36 cellular contexts compared by ENCODE assay signal in genomic region chr19:11267316-11268085, GRCh38. TPM values are rescaled to one million over a fixed set of nuclear protein-coding genes. Genes with fewer than 3 reads are reported as not detected.
DNase-seq lines count a peak whose midpoint lies in the region; ATAC-seq, FAIRE-seq and TF ChIP-seq lines count a peak whose summit lies in the region.
"Had no signal": no experiment of that assay in that cellular context is flagged by ENCODE, and none has a peak within 500 bp of the region (broad histone marks: within the 10 kb centered on the region; RNA-seq: fewer than 3 reads in every experiment).

No MANE protein-coding gene starts in this region.

- H3K36me3 Mint-ChIP-seq in neural crest cell (ENCODE audit: low read depth): no peaks in the 10 kb centered on the region
- H3K36me3 Mint-ChIP-seq in effector memory CD8-positive, alpha-beta T cell (ENCODE audit: insufficient read depth): no peaks in the 10 kb centered on the region
- H3K36me3 Mint-ChIP-seq: activated naive CD8-positive, alpha-beta T cell treated with anti-CD3 and anti-CD28 coated beads, Interleukin-2, amount 10 ng/mL, durations not matched to agents 7 days and 5 days; natural killer cell treated with Interleukin-12 subunit alpha and Interleukin-12 subunit beta and Interleukin-15 and Interleukin-18, amount 100 ng/mL, for 72 hours had no signal

- peaks cover 16% of the 10 kb centered on the region for H3K4me1 Mint-ChIP-seq in neural crest cell
- no peaks in the 10 kb centered on the region for H3K4me1 Mint-ChIP-seq in effector memory CD8-positive, alpha-beta T cell (ENCODE audit: low read depth in 2 of 2)

- no peak overlapping the region for H2AFZ ChIP-seq in endothelial cell of umbilical vein (ENCODE audit: low read depth, low read length)
- H2AFZ ChIP-seq: GM23248, parathyroid adenoma had no signal

- H4K20me1 ChIP-seq in endothelial cell of umbilical vein (replicated peaks; ENCODE audit: control insufficient read depth, extremely low read depth, insufficient read depth, low read length): no peaks in the 10 kb centered on the region

- H3K79me2 ChIP-seq in endothelial cell of umbilical vein (ENCODE audit: control insufficient read depth, insufficient read depth, low read length): no peaks in the 10 kb centered on the region
- H3K79me2 ChIP-seq: parathyroid adenoma had no signal

- intact Hi-C loops in left cardiac atrium (cut with DNase I) (no loop called here), endothelial cell of umbilical vein (cut with micrococcal nuclease) (loop anchor here (2.0 kb wide), 3 partner anchors 25 to 125 kb away; no protein-coding TSS in a partner anchor)

- no peak for TF ChIP-seq EP300 in upper lobe of left lung (IDR thresholded peaks at IDR 0.05)

- CTCF ChIA-PET in endothelial cell of umbilical vein (lab: Charles Lee): interaction anchor here (0.8 to 3.1 kb wide), 5 partner anchors 11 to 74 kb away, joined by 4 to 19 read pairs (median 8); no protein-coding TSS in a partner anchor

- ATAC-seq in left cardiac atrium (no peak), upper lobe of left lung (ENCODE audit: low FRiP score in 2 of 2) (no peak)
- ATAC-seq in effector memory CD8-positive, alpha-beta T cell (replicated peaks): no peak
- ATAC-seq: Panc1, right cardiac atrium had no signal

- H3K27ac ChIP-seq in right atrium auricular region (peak overlapping the region; percentile 55 to 75), endothelial cell of umbilical vein (ENCODE audit: insufficient read depth, low read depth, low read length) (peak overlapping the region; percentile 99), upper lobe of left lung (peak overlapping the region in 3 of 4 donors; percentile 74 to 97 (median 83))
- H3K27ac ChIP-seq: GM23248, parathyroid adenoma had no signal

- 88 to 97% methylated on average over 9 of the region's 10 CpGs for WGBS in upper lobe of left lung, 2 donors

- H3K9me3 ChIP-seq in right atrium auricular region (no peaks in the 10 kb centered on the region), endothelial cell of umbilical vein (replicated peaks; ENCODE audit: control insufficient read depth, insufficient read depth, low read length) (no peaks in the 10 kb centered on the region), upper lobe of left lung (no peaks in the 10 kb centered on the region)
- H3K9me3 ChIP-seq: spleen had no signal

- peak overlapping the region; percentile 35 for H3K27ac Mint-ChIP-seq in neural crest cell (ENCODE audit: unreplicated experiment)
- peak overlapping the region in 1 of 2 donors; percentile 79 for H3K27ac Mint-ChIP-seq in effector memory CD8-positive, alpha-beta T cell
- H3K27ac Mint-ChIP-seq: activated CD4-positive, alpha-beta T cell treated with anti-CD3 and anti-CD28 coated beads, Interleukin-2, amount 10 ng/mL, durations not matched to agents 24 days and 14 days; activated naive CD8-positive, alpha-beta T cell treated with anti-CD3 and anti-CD28 coated beads, Interleukin-2, amount 10 ng/mL, durations not matched to agents 7 days and 5 days; CD4-positive, alpha-beta T cell; natural killer cell treated with Interleukin-12 subunit alpha and Interleukin-12 subunit beta and Interleukin-15 and Interleukin-18, amount 100 ng/mL, for 72 hours; stimulated activated naive CD8-positive, alpha-beta T cell treated with anti-CD3 and anti-CD28 coated beads, Interleukin-15, Interleukin-2, amounts not matched to agents 100 ng/mL and 50 ng/mL, for 24 hours had no signal

- H3K9me3 Mint-ChIP-seq in neural crest cell: no peaks in the 10 kb centered on the region
- H3K9me3 Mint-ChIP-seq in effector memory CD8-positive, alpha-beta T cell: no peaks in the 10 kb centered on the region
- H3K9me3 Mint-ChIP-seq: activated CD4-positive, alpha-beta T cell treated with anti-CD3 and anti-CD28 coated beads, Interleukin-2, amount 10 ng/mL, durations not matched to agents 24 days and 14 days; activated naive CD8-positive, alpha-beta T cell treated with anti-CD3 and anti-CD28 coated beads, Interleukin-2, amount 10 ng/mL, durations not matched to agents 7 days and 5 days; CD4-positive, alpha-beta T cell; natural killer cell treated with Interleukin-12 subunit alpha and Interleukin-12 subunit beta and Interleukin-15 and Interleukin-18, amount 100 ng/mL, for 72 hours; stimulated activated naive CD8-positive, alpha-beta T cell treated with anti-CD3 and anti-CD28 coated beads, Interleukin-15, Interleukin-2, amounts not matched to agents 100 ng/mL and 50 ng/mL, for 24 hours had no signal

- TF ChIP-seq CTCF in right atrium auricular region (IDR thresholded peaks at IDR 0.05) (no peak), endothelial cell of umbilical vein (IDR thresholded peaks at IDR 0.05; ENCODE audit: extremely low read depth in 1 of 2, insufficient read depth in 1 of 2, low read depth in 1 of 2, low read length in 2 of 2) (no peak), neural crest cell (conservative IDR thresholded peaks at IDR 0.05) (no peak), upper lobe of left lung (IDR thresholded peaks at IDR 0.05) (no peak), D721Med (IDR thresholded peaks at IDR 0.05; ENCODE audit: insufficient read depth, missing control alignments) (no peak)

- H3K36me3 ChIP-seq in right atrium auricular region: no peaks in the 10 kb centered on the region
- H3K36me3 ChIP-seq in endothelial cell of umbilical vein (ENCODE audit: control insufficient read depth in 2 of 2, extremely low read depth in 1 of 2, insufficient read depth in 2 of 2, low read length in 2 of 2): no peaks in the 10 kb centered on the region
- no peaks in the 10 kb centered on the region for H3K36me3 ChIP-seq in upper lobe of left lung
- H3K36me3 ChIP-seq: spleen had no signal

- H3K4me3 ChIP-seq in right atrium auricular region (no peak overlapping the region), endothelial cell of umbilical vein (replicated peaks in 1 of 3; ENCODE audit: insufficient read depth in 1 of 3, low read depth in 1 of 3, low read length in 3 of 3) (no peak overlapping the region), upper lobe of left lung (no peak overlapping the region)
- H3K4me3 ChIP-seq: GM23248, spleen had no signal

- FAIRE-seq in endothelial cell of umbilical vein (lab: Jason Lieb, UNC) (peak; percentile 42), H54 (lab: Jason Lieb, UNC) (no peak), D721Med (lab: Jason Lieb, UNC) (no peak)
- FAIRE-seq: bronchial epithelial cell, islet of Langerhans had no signal

- DNase-seq in right atrium auricular region (ENCODE audit: low spot score): no peak
- DNase-seq in left cardiac atrium: no peak
- no peak for DNase-seq in endothelial cell of umbilical vein (ENCODE audit: low read depth, low spot score)
- no peak for DNase-seq in neural crest cell (ENCODE audit: low read depth, low spot score)
- no peak for DNase-seq in upper lobe of left lung
- no peak for DNase-seq in H54 (ENCODE audit: insufficient read length, low spot score)
- DNase-seq in effector memory CD8-positive, alpha-beta T cell: no peak
- DNase-seq in D721Med (ENCODE audit: insufficient read length, low spot score): no peak
- DNase-seq: activated CD4-positive, alpha-beta T cell treated with anti-CD3 and anti-CD28 coated beads, Interleukin-2, amount 10 ng/mL, durations not matched to agents 24 days and 14 days; activated effector memory CD4-positive, alpha-beta T cell treated with anti-CD3 and anti-CD28 coated beads, Interleukin-2, amount 50 U/mL, for 16 hours; activated naive CD8-positive, alpha-beta T cell treated with anti-CD3 and anti-CD28 coated beads, Interleukin-2, amount 10 ng/mL, durations not matched to agents 7 days and 5 days; activated T-cell treated with anti-CD3 and anti-CD28 coated beads, Interleukin-2, amount 50 U/mL, for 1 hour; aorta; CD4-positive, alpha-beta T cell; GM23248; MV-4-11; NCI-H1436; NCI-H748 treated with DMSO at 0.1 percent for 48 hours; right cardiac atrium; spleen; stimulated activated CD4-positive, alpha-beta T cell treated with anti-CD3 and anti-CD28 coated beads, Interleukin-2, amount 100 ng/mL, for 24 hours; SW 1271; T1000 had no signal

- dilution Hi-C loops in endothelial cell of umbilical vein (cut with MboI; ENCODE audit: extremely low pct_ligation_motif_present, low sequenced_read_pairs): no loop called here

- H3K27me3 ChIP-seq in right atrium auricular region: no peaks in the 10 kb centered on the region
- H3K27me3 ChIP-seq in endothelial cell of umbilical vein (ENCODE audit: control insufficient read depth in 2 of 2, insufficient read depth in 2 of 2, low read length in 2 of 2): no peaks in the 10 kb centered on the region
- no peaks in the 10 kb centered on the region for H3K27me3 ChIP-seq in upper lobe of left lung

- no peak overlapping the region for H3K4me2 ChIP-seq in endothelial cell of umbilical vein (ENCODE audit: insufficient read depth, low read length)

- H3K4me3 Mint-ChIP-seq in neural crest cell: peak overlapping the region; percentile 57
- no peak overlapping the region for H3K4me3 Mint-ChIP-seq in effector memory CD8-positive, alpha-beta T cell
- H3K4me3 Mint-ChIP-seq: activated CD4-positive, alpha-beta T cell treated with anti-CD3 and anti-CD28 coated beads, Interleukin-2, amount 10 ng/mL, durations not matched to agents 24 days and 14 days; activated naive CD8-positive, alpha-beta T cell treated with anti-CD3 and anti-CD28 coated beads, Interleukin-2, amount 10 ng/mL, durations not matched to agents 7 days and 5 days; CD4-positive, alpha-beta T cell; natural killer cell treated with Interleukin-12 subunit alpha and Interleukin-12 subunit beta and Interleukin-15 and Interleukin-18, amount 100 ng/mL, for 72 hours; stimulated activated naive CD8-positive, alpha-beta T cell treated with anti-CD3 and anti-CD28 coated beads, Interleukin-15, Interleukin-2, amounts not matched to agents 100 ng/mL and 50 ng/mL, for 24 hours had no signal

- no TSS peak for BruUV-seq in endothelial cell of umbilical vein (replicated peaks; lab: Mats Ljungman, UMichigan)

- no peaks in the 10 kb centered on the region for H3K27me3 Mint-ChIP-seq in neural crest cell (ENCODE audit: low read depth)
- peaks cover 53 to 70% of the 10 kb centered on the region in 2 donors for H3K27me3 Mint-ChIP-seq in effector memory CD8-positive, alpha-beta T cell

- no peaks in the 10 kb centered on the region for H3K9me1 ChIP-seq in endothelial cell of umbilical vein (replicated peaks; ENCODE audit: control insufficient read depth, extremely low read depth, insufficient read depth, low read length)

- POLR2A ChIA-PET in endothelial cell of umbilical vein (lab: Charles Lee): interaction anchor here (1.2 kb wide), 1 partner anchor 11 kb away, joined by 4 read pairs; no protein-coding TSS in a partner anchor

- H3K9ac ChIP-seq in endothelial cell of umbilical vein (replicated peaks; ENCODE audit: extremely low read depth, insufficient read depth, low read length): no peak overlapping the region
- H3K9ac ChIP-seq: GM23248, parathyroid adenoma had no signal

- peaks cover 0 to 28% of the 10 kb centered on the region in 2 donors for H3K4me1 ChIP-seq in right atrium auricular region
- peaks cover 47% of the 10 kb centered on the region for H3K4me1 ChIP-seq in endothelial cell of umbilical vein (ENCODE audit: control insufficient read depth, extremely low read depth, insufficient read depth, low read length)
- H3K4me1 ChIP-seq in upper lobe of left lung: peaks cover 33 to 54% (median 43%) of the 10 kb centered on the region in 4 donors
- H3K4me1 ChIP-seq: parathyroid adenoma had no signal

- TF ChIP-seq POLR2A in endothelial cell of umbilical vein (IDR thresholded peaks at IDR 0.05; ENCODE audit: low read depth, low read length) (no peak), upper lobe of left lung (IDR thresholded peaks at IDR 0.05) (no peak), H54 (IDR thresholded peaks at IDR 0.05; ENCODE audit: low read depth, low read length) (no peak)

RNA-seq across cellular contexts. Expression of gene DOCK6, which starts 5.2 kb away (rescaled TPM):
- total RNA-seq in right atrium auricular region (10 to 100 TPM; 12.7 to 49.4 TPM), left cardiac atrium (10 to 100 TPM; 37.5 to 61.1 TPM), endothelial cell of umbilical vein (334 and 353 TPM in 2 replicates), neural crest cell (34.7 and 40.6 TPM in 2 replicates), upper lobe of left lung (100 to 1,000 TPM in 3 of 6 donors, 10 to 100 TPM in 3; 34.5 to 203 (median 116) TPM)
- 126 and 154 TPM in 2 replicates for polyA plus RNA-seq in endothelial cell of umbilical vein
- polyA plus RNA-seq in endothelial cell of umbilical vein (2011; cell fraction: cytosol; rRNA removed): 96.5 and 102 TPM in 2 replicates
- 438 and 513 TPM in 2 replicates for polyA plus RNA-seq in endothelial cell of umbilical vein (2011; cell fraction: nucleus; rRNA removed)
- polyA plus RNA-seq in endothelial cell of umbilical vein (2012): 107 and 122 TPM in 2 replicates
- polyA minus RNA-seq in endothelial cell of umbilical vein: 111 and 141 TPM in 2 replicates
- 6.6 TPM for polyA minus RNA-seq in endothelial cell of umbilical vein (2011; cell fraction: cytosol; rRNA and poly(A)+ RNA removed)
- 142 and 193 TPM in 2 replicates for polyA minus RNA-seq in endothelial cell of umbilical vein (2011; cell fraction: nucleus; rRNA and poly(A)+ RNA removed)

RNA-seq across cellular contexts. Expression of gene ANGPTL8, which starts 28.1 kb away (rescaled TPM):
- total RNA-seq in right atrium auricular region (1 to 10 TPM in 1 of 2 donors, not detected in 1; 1.3 TPM), left cardiac atrium (10 to 100 TPM in 1 of 2 donors, 1 to 10 TPM in 1; 4.0 to 20.3 TPM), endothelial cell of umbilical vein (not detected in 2 replicates), neural crest cell (not detected in 2 replicates), upper lobe of left lung (1 to 10 TPM in 1 of 6 donors, not detected in 5; 5.2 TPM)
- polyA plus RNA-seq in endothelial cell of umbilical vein: not detected in 2 replicates
- not detected in 2 replicates for polyA plus RNA-seq in endothelial cell of umbilical vein (2011; cell fraction: cytosol; rRNA removed)
- not detected in 2 replicates for polyA plus RNA-seq in endothelial cell of umbilical vein (2011; cell fraction: nucleus; rRNA removed)
- polyA plus RNA-seq in endothelial cell of umbilical vein (2012): not detected in 2 replicates
- not detected in 2 replicates for polyA minus RNA-seq in endothelial cell of umbilical vein
- polyA minus RNA-seq in endothelial cell of umbilical vein (2011; cell fraction: cytosol; rRNA and poly(A)+ RNA removed): not detected
- polyA minus RNA-seq in endothelial cell of umbilical vein (2011; cell fraction: nucleus; rRNA and poly(A)+ RNA removed): not detected in 2 replicates
- total RNA-seq: A673; activated CD4-positive, alpha-beta T cell treated with anti-CD3 and anti-CD28 coated beads, Interleukin-2, amount 10 ng/mL, durations not matched to agents 24 days and 14 days; activated CD8-positive, alpha-beta memory T cell treated with anti-CD3 and anti-CD28 coated beads for 36 hours; activated naive CD8-positive, alpha-beta T cell treated with anti-CD3 and anti-CD28 coated beads, Interleukin-2, amount 10 ng/mL, durations not matched to agents 7 days and 5 days; aorta; bronchial epithelial cell; CD4-positive, alpha-beta T cell; Daoy; LHCN-M2; mononuclear cell; natural killer cell treated with Interleukin-12 subunit alpha and Interleukin-12 subunit beta and Interleukin-15 and Interleukin-18, amount 100 ng/mL, for 72 hours; spleen had no signal
- polyA plus RNA-seq: GM23248 had no signal

RNA-seq across cellular contexts. Expression of gene TSPAN16, which starts 28.5 kb away (rescaled TPM):
- total RNA-seq in right atrium auricular region (not detected), left cardiac atrium (not detected), endothelial cell of umbilical vein (not detected in 2 replicates), neural crest cell (not detected in 2 replicates), upper lobe of left lung (not detected)
- not detected in 2 replicates for polyA plus RNA-seq in endothelial cell of umbilical vein
- not detected in 2 replicates for polyA plus RNA-seq in endothelial cell of umbilical vein (2011; cell fraction: cytosol; rRNA removed)
- not detected in 2 replicates for polyA plus RNA-seq in endothelial cell of umbilical vein (2011; cell fraction: nucleus; rRNA removed)
- polyA plus RNA-seq in endothelial cell of umbilical vein (2012): not detected in 2 replicates
- polyA minus RNA-seq in endothelial cell of umbilical vein: not detected in 2 replicates
- not detected for polyA minus RNA-seq in endothelial cell of umbilical vein (2011; cell fraction: cytosol; rRNA and poly(A)+ RNA removed)
- polyA minus RNA-seq in endothelial cell of umbilical vein (2011; cell fraction: nucleus; rRNA and poly(A)+ RNA removed): not detected in 2 replicates
- total RNA-seq: A673; activated CD4-positive, alpha-beta T cell treated with anti-CD3 and anti-CD28 coated beads, Interleukin-2, amount 10 ng/mL, durations not matched to agents 24 days and 14 days; activated CD8-positive, alpha-beta memory T cell treated with anti-CD3 and anti-CD28 coated beads for 36 hours; activated naive CD8-positive, alpha-beta T cell treated with anti-CD3 and anti-CD28 coated beads, Interleukin-2, amount 10 ng/mL, durations not matched to agents 7 days and 5 days; aorta; bronchial epithelial cell; CD4-positive, alpha-beta T cell; Daoy; GM23248; LHCN-M2; liver; mononuclear cell; natural killer cell treated with Interleukin-12 subunit alpha and Interleukin-12 subunit beta and Interleukin-15 and Interleukin-18, amount 100 ng/mL, for 72 hours; right cardiac atrium; spleen had no signal
- polyA plus RNA-seq: aorta, GM23248, liver, right cardiac atrium, spleen, thymus had no signal
